ENCODE assay signal across 16 cellular contexts in genomic region chr11:75891947-75892739, GRCh38.
DNase-seq lines count a peak whose midpoint lies in the region; ATAC-seq, FAIRE-seq and TF ChIP-seq lines count a peak whose summit lies in the region.
"Had no signal": no experiment of that assay in that cellular context is flagged by ENCODE, and none has a peak within 500 bp of the region (broad histone marks: within the 10 kb centered on the region; RNA-seq: fewer than 3 reads in every experiment).

No MANE protein-coding gene starts in this region.

- H3K27me3 ChIP-seq in bronchial epithelial cell (ENCODE audit: control insufficient read depth, insufficient read depth, low read length), result no peaks in the 10 kb centered on the region
- H3K27me3 ChIP-seq: gastrocnemius medialis had no signal

- FAIRE-seq in bronchial epithelial cell (lab: Jason Lieb, UNC), result peak; percentile 93
- FAIRE-seq: G401.6 had no signal

- no peak overlapping the region for H3K4me3 ChIP-seq in bronchial epithelial cell (ENCODE audit: low read depth, low read length)
- H3K4me3 ChIP-seq: gastrocnemius medialis had no signal

- H3K36me3 ChIP-seq in bronchial epithelial cell (ENCODE audit: control insufficient read depth, insufficient read depth, low read length), result peaks cover 1% of the 10 kb centered on the region

- DNase-seq in Right ventricle myocardium superior, result no peak
- no peak for DNase-seq in cardiac septum (ENCODE audit: low spot score)
- DNase-seq in KG1 (lab: John Stamatoyannopoulos, UW), result peak; percentile 28
- DNase-seq in bronchial epithelial cell (ENCODE audit: low read depth), result no peak
- DNase-seq in NCI-H1930 (lab: John Stamatoyannopoulos, UW), result no peak
- DNase-seq in AG08396 (ENCODE audit: low spot score), result no peak
- DNase-seq: activated CD8-positive, alpha-beta memory T cell treated with anti-CD3 and anti-CD28 coated beads for 24 hours; gastrocnemius medialis; NCI-H1105 treated with DMSO at 0.1 percent for 48 hours; NCI-H69; stimulated activated CD4-positive, alpha-beta T cell treated with anti-CD3 and anti-CD28 coated beads, Interleukin-2, amount 100 ng/mL, for 24 hours had no signal

- ATAC-seq in Right ventricle myocardium superior (ENCODE audit: poor library complexity) (peak; percentile 61), GM19467 (IDR thresholded peaks at IDR 0.05; ENCODE audit: unreplicated experiment) (no peak)
- ATAC-seq: gastrocnemius medialis, left lobe of liver had no signal

- intact Hi-C loops in Right ventricle myocardium superior (cut with DNase I) (no loop called here), cardiac septum (cut with DNase I) (no loop called here)

- peak overlapping the region; percentile 51 for H3K27ac ChIP-seq in temporal lobe (ENCODE audit: low read depth, low read length)
- H3K27ac ChIP-seq: gastrocnemius medialis, parathyroid adenoma had no signal

- no peak for TF ChIP-seq CTCF in bronchial epithelial cell (IDR thresholded peaks at IDR 0.05; ENCODE audit: insufficient read depth, low read length, severe bottlenecking)
